13 cellular contexts compared by ENCODE assay signal in genomic region chr16:81552743-81553079, GRCh38.
A peak's percentile ranks its signal among the peaks of the same experiment; 100 is the strongest.
DNase-seq lines count a peak whose midpoint lies in the region; ATAC-seq and TF ChIP-seq lines count a peak whose summit lies in the region.
"Had no signal": no experiment of that assay in that cellular context is flagged by ENCODE, and none has a peak within 500 bp of the region (broad histone marks: within the 10 kb centered on the region; RNA-seq: fewer than 3 reads in every experiment).

No MANE protein-coding gene starts in this region.

- H3K4me1 ChIP-seq in RWPE2 (ENCODE audit: insufficient read depth, poor library complexity, severe bottlenecking): peaks cover 20% of the 10 kb centered on the region
- H3K4me1 ChIP-seq in esophagus (ENCODE audit: control insufficient read depth in 2 of 2, insufficient read depth in 2 of 2, low read length in 1 of 2): peaks cover 3 to 32% of the 10 kb centered on the region in 2 donors

- H3K27ac ChIP-seq in AG04450 (ENCODE audit: low read depth, low read length) (peak overlapping the region; percentile 47), RWPE2 (ENCODE audit: poor library complexity, severe bottlenecking) (peak overlapping the region; percentile 36), esophagus (ENCODE audit: low read depth in 2 of 2, low read length in 1 of 2) (peak overlapping the region; percentile 73 to 80)

- no peaks in the 10 kb centered on the region for H3K27me3 ChIP-seq in AG04450 (ENCODE audit: control insufficient read depth, insufficient read depth, low read length)
- no peaks in the 10 kb centered on the region for H3K27me3 ChIP-seq in RWPE2 (ENCODE audit: insufficient read depth, poor library complexity, severe bottlenecking)
- no peaks in the 10 kb centered on the region for H3K27me3 ChIP-seq in esophagus (ENCODE audit: control insufficient read depth in 1 of 2, insufficient read depth in 2 of 2, low read length in 2 of 2)

- DNase-seq in AG04450 (ENCODE audit: low read depth, low spot score) (no peak), RWPE2 (ENCODE audit: low spot score) (no peak), nephron progenitor cell (no peak), Ammon's horn (ENCODE audit: low spot score) (no peak), dedifferentiated amniotic fluid mesenchymal stem cell (ENCODE audit: extremely low spot score) (no peak), LoVo (ENCODE audit: low spot score) (no peak)
- DNase-seq: activated T-cell treated with anti-CD3 and anti-CD28 coated beads, Interleukin-2, amount 50 U/mL, for 48 hours; DMS79 treated with DMSO at 0.1 percent for 48 hours; NCI-H2107; stimulated activated CD4-positive, alpha-beta T cell treated with anti-CD3 and anti-CD28 coated beads, Interleukin-15, amount 100 ng/mL, for 24 hours had no signal

- H3K4me3 Mint-ChIP-seq in nephron progenitor cell: no peak overlapping the region
- H3K4me3 Mint-ChIP-seq: brain had no signal

- no peak for TF ChIP-seq CTCF in AG04450 (IDR thresholded peaks at IDR 0.05; ENCODE audit: low read depth, low read length)
- no peak for TF ChIP-seq CTCF in RWPE2 (IDR thresholded peaks at IDR 0.05; ENCODE audit: poor library complexity, severe bottlenecking)
- no peak for TF ChIP-seq CTCF in nephron progenitor cell (IDR thresholded peaks at IDR 0.05)

- POLR2A ChIA-PET in AG04450 (lab: Yijun Ruan, JAX): no interaction called here

- H3K4me3 ChIP-seq in AG04450 (ENCODE audit: low read depth, low read length) (no peak overlapping the region), RWPE2 (ENCODE audit: severe bottlenecking) (no peak overlapping the region), esophagus (ENCODE audit: low read depth in 1 of 2, low read length in 2 of 2) (no peak overlapping the region)

- peaks cover 27% of the 10 kb centered on the region for H3K4me1 Mint-ChIP-seq in nephron progenitor cell

- H3K36me3 Mint-ChIP-seq in nephron progenitor cell (ENCODE audit: low read depth): peaks cover 14% of the 10 kb centered on the region

- CTCF ChIA-PET in AG04450 (lab: Charles Lee): interaction anchor here (1.2 kb wide), 1 partner anchor 11 kb away, joined by 4 read pairs; no protein-coding TSS in a partner anchor

- H3K27me3 Mint-ChIP-seq in nephron progenitor cell (ENCODE audit: low read depth, poor library complexity): no peaks in the 10 kb centered on the region
- H3K27me3 Mint-ChIP-seq: brain had no signal

- peak overlapping the region; percentile 21 for H3K27ac Mint-ChIP-seq in nephron progenitor cell

- H3K36me3 ChIP-seq in RWPE2 (ENCODE audit: low read depth): peaks cover 13% of the 10 kb centered on the region
- H3K36me3 ChIP-seq in esophagus (ENCODE audit: control insufficient read depth in 2 of 2, insufficient read depth in 2 of 2, low read length in 1 of 2): peaks cover 0 to 4% of the 10 kb centered on the region in 2 donors

- no peaks in the 10 kb centered on the region for H3K9me3 Mint-ChIP-seq in nephron progenitor cell

- ATAC-seq in RWPE2 (ENCODE audit: low read depth): no peak
- ATAC-seq in HG03139 (IDR thresholded peaks at IDR 0.05; ENCODE audit: unreplicated experiment): no peak

- 31 to 58% methylated on average over 1 of the region's 1 CpG for WGBS in esophagus, 2 donors

- no peaks in the 10 kb centered on the region; the same call in 1 of the 2 replicates for H3K9me3 ChIP-seq in AG04450 (ENCODE audit: control insufficient read depth, insufficient read depth, low read length)
- no peaks in the 10 kb centered on the region for H3K9me3 ChIP-seq in RWPE2 (ENCODE audit: severe bottlenecking)
- H3K9me3 ChIP-seq in esophagus (ENCODE audit: control insufficient read depth in 2 of 2, insufficient read depth in 1 of 2, low read depth in 1 of 2, low read length in 1 of 2): no peaks in the 10 kb centered on the region
